ENCODE assay signal across 8 cellular contexts in the genomic region with DNA sequence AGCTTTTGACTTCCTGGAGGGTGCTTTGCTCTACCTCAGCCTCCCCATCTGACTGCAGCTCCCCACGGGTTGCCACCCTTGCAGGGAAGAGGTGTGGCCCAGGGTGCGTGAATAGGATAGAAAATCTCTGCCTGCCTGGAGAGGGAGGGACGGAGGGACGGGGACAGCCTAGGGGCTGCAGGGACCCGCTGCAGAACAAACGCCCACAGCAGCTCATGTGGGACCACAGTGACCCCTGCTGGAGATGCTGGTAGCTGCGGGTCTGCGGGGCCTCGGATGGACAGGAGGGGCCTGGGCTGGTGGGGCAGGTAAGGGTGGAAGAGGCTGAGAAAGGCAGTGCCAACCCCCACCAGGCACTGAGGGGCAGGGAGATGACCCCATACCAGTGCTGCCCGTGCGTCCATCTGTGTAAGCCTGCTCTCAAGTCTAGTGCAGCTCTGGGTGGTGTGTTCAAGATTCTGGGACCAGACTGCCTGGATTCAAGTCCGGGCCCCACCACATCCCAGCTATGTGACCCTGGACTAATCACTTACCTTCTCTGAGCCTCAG. TPM values are rescaled to one million over a fixed set of nuclear protein-coding genes. Genes with fewer than 3 reads are reported as not detected.
DNase-seq lines count a peak whose midpoint lies in the region; ATAC-seq and TF ChIP-seq lines count a peak whose summit lies in the region.

No MANE protein-coding gene starts in this region.

- H3K4me1 ChIP-seq in Loucy (ENCODE audit: insufficient read depth, low read length, poor library complexity, severe bottlenecking) (no peaks in the 10 kb centered on the region), skeletal muscle satellite cell (ENCODE audit: control insufficient read depth, insufficient read depth, low read length) (peaks cover 29% of the 10 kb centered on the region)

- TF ChIP-seq CTCF in Loucy (conservative IDR thresholded peaks at IDR 0.05; ENCODE audit: low read length) = peak; percentile 94

- no peaks in the 10 kb centered on the region for H3K9me2 ChIP-seq in Loucy (replicated peaks; ENCODE audit: low read depth, low read length)

- H3K4me2 ChIP-seq in Loucy (ENCODE audit: low read depth, low read length, poor library complexity, severe bottlenecking) (peak overlapping the region; percentile 44), skeletal muscle satellite cell (ENCODE audit: low read length) (peak overlapping the region; percentile 60)

- no peaks in the 10 kb centered on the region for H3K79me2 ChIP-seq in Loucy (ENCODE audit: insufficient read depth, low read length)

- no peaks in the 10 kb centered on the region for H3F3A ChIP-seq in Loucy (ENCODE audit: low read depth)

- H3K36me3 ChIP-seq in Loucy (ENCODE audit: insufficient read depth, low read length) (no peaks in the 10 kb centered on the region), skeletal muscle satellite cell (ENCODE audit: insufficient read depth, low read length) (no peaks in the 10 kb centered on the region)

- H3K27me3 ChIP-seq in Loucy (ENCODE audit: insufficient read depth, low read length, poor library complexity, severe bottlenecking) (no peaks in the 10 kb centered on the region), skeletal muscle satellite cell (ENCODE audit: control insufficient read depth, insufficient read depth, low read length) (no peaks in the 10 kb centered on the region)

- ATAC-seq in HG02870 (IDR thresholded peaks at IDR 0.05; ENCODE audit: unreplicated experiment) (no peak), HG03342 (IDR thresholded peaks at IDR 0.05; ENCODE audit: unreplicated experiment) (no peak)

- DNase-seq in ELF-1 (ENCODE audit: low read depth, low spot score) (peak; percentile 90), T-helper 22 cell (ENCODE audit: low read depth) (peak; percentile 10), amygdala (lab: John Stamatoyannopoulos, UW) (peak in 36 of 56 donors; percentile 8 to 76 (median 35)), hepatic stellate cell (ENCODE audit: low spot score) (peak; percentile 92)

- H3K9me3 ChIP-seq in Loucy (ENCODE audit: insufficient read depth, low read depth, low read length) (no peaks in the 10 kb centered on the region), skeletal muscle satellite cell (replicated peaks; ENCODE audit: low read length) (no peaks in the 10 kb centered on the region)

- H3K4me3 ChIP-seq in Loucy (ENCODE audit: low read length, poor library complexity, severe bottlenecking) = peak overlapping the region; percentile 19
- H3K4me3 ChIP-seq in skeletal muscle satellite cell (ENCODE audit: low read length) = no peak overlapping the region

- H3K9ac ChIP-seq in Loucy (ENCODE audit: low read depth, low read length, poor library complexity, severe bottlenecking) (no peak overlapping the region), skeletal muscle satellite cell (ENCODE audit: low read depth, low read length) (no peak overlapping the region)

- no peaks in the 10 kb centered on the region for H4K20me1 ChIP-seq in Loucy (ENCODE audit: insufficient read depth, low read length, poor library complexity, severe bottlenecking)

- peak overlapping the region; percentile 66 for H2AFZ ChIP-seq in Loucy (ENCODE audit: low read length)

RNA-seq across cellular contexts. Expression of gene KIAA1755, which starts 39.4 kb away (rescaled TPM):
- under 0.01 and 1.3 TPM in 2 replicates for total RNA-seq in skeletal muscle satellite cell (2012; rRNA removed)

RNA-seq across cellular contexts. Expression of gene TGM2, which starts 56.0 kb away (rescaled TPM):
- total RNA-seq in skeletal muscle satellite cell (2012; rRNA removed) = 1.8 and 4.2 TPM in 2 replicates

Comparison
In these comparisons a context has a peak if more than half of its experiments do, and no peak if none do; other contexts are left out.
1. DNase-seq: peak in every context shown above with its lines; median percentile 92 in hepatic stellate cell; 90 in ELF-1; 35 in amygdala; 10 in T-helper 22 cell.